8 cellular contexts compared by ENCODE assay signal in genomic region chr10:124740374-124741280, GRCh38. TPM values are rescaled to one million over a fixed set of nuclear protein-coding genes. Genes with fewer than 3 reads are reported as not detected.
DNase-seq lines count a peak whose midpoint lies in the region; ATAC-seq and TF ChIP-seq lines count a peak whose summit lies in the region.

No MANE protein-coding gene starts in this region.

- H3K9me3 Mint-ChIP-seq in activated naive CD4-positive, alpha-beta T cell treated with anti-CD3 and anti-CD28 coated beads for 36 hours, result no peaks in the 10 kb centered on the region
- H3K9me3 Mint-ChIP-seq in WTC11, result no peaks in the 10 kb centered on the region

- H3K36me3 Mint-ChIP-seq in activated naive CD4-positive, alpha-beta T cell treated with anti-CD3 and anti-CD28 coated beads for 36 hours (ENCODE audit: low read depth), result peaks cover 1% of the 10 kb centered on the region
- H3K36me3 Mint-ChIP-seq in WTC11, result no peaks in the 10 kb centered on the region

- peak; percentile 56 for DNase-seq in activated naive CD4-positive, alpha-beta T cell treated with anti-CD3 and anti-CD28 coated beads for 36 hours
- DNase-seq in activated naive CD4-positive, alpha-beta T cell treated with Interleukin-2 at 50 U/mL for 16 hours, result no peak
- DNase-seq in WTC11 (ENCODE audit: low spot score), result no peak
- peak; percentile 87 for DNase-seq in globus pallidus (ENCODE audit: low spot score)
- DNase-seq in posterior cingulate gyrus, result peak in 7 of 10 donors; percentile 59 to 94 (median 69)
- DNase-seq in NCI-H1436 (lab: John Stamatoyannopoulos, UW), result no peak
- DNase-seq in COLO829 (ENCODE audit: low spot score), result no peak

- CTCF ChIA-PET in activated naive CD4-positive, alpha-beta T cell treated with anti-CD3 and anti-CD28 coated beads for 36 hours (lab: Charles Lee), result interaction anchor here (0.8 to 5.2 kb wide), 42 partner anchors 8 to 246 kb away, joined by 3 to 138 read pairs (median 6); partner anchors contain the start of gene ABRAXAS2
- CTCF ChIA-PET in WTC11 (lab: Charles Lee), result interaction anchor here (0.5 to 4.9 kb wide), 60 partner anchors 8 to 1806 kb away, joined by 3 to 57 read pairs (median 6); partner anchors contain the start of genes EEF1AKMT2, LHPP and OAT

- H3K4me1 Mint-ChIP-seq in activated naive CD4-positive, alpha-beta T cell treated with anti-CD3 and anti-CD28 coated beads for 36 hours (ENCODE audit: low read depth), result peaks cover 75% of the 10 kb centered on the region
- peaks cover 75% of the 10 kb centered on the region for H3K4me1 Mint-ChIP-seq in WTC11

- peak overlapping the region; percentile 52 for H3K4me3 Mint-ChIP-seq in activated naive CD4-positive, alpha-beta T cell treated with anti-CD3 and anti-CD28 coated beads for 36 hours
- H3K4me3 Mint-ChIP-seq in WTC11, result peak overlapping the region; percentile 50

- peaks cover 2% of the 10 kb centered on the region for H3K27me3 Mint-ChIP-seq in activated naive CD4-positive, alpha-beta T cell treated with anti-CD3 and anti-CD28 coated beads for 36 hours (ENCODE audit: low read depth)
- peaks cover 19% of the 10 kb centered on the region for H3K27me3 Mint-ChIP-seq in WTC11 (ENCODE audit: low read depth)

- intact Hi-C loops in activated naive CD4-positive, alpha-beta T cell treated with anti-CD3 and anti-CD28 coated beads for 36 hours (cut with micrococcal nuclease), result loop anchor here (1.0 to 5.0 kb wide), 14 partner anchors 7 to 743 kb away; partner anchors contain the start of gene LHPP
- intact Hi-C loops in posterior cingulate gyrus (cut with DNase I), result loop anchor here (2.0 to 10.0 kb wide), 5 partner anchors 16 to 108 kb away; partner anchors contain the start of gene EEF1AKMT2

- TF ChIP-seq CTCF in WTC11 (IDR thresholded peaks at IDR 0.05), result no peak

- peak overlapping the region; percentile 68 for H3K27ac Mint-ChIP-seq in activated naive CD4-positive, alpha-beta T cell treated with anti-CD3 and anti-CD28 coated beads for 36 hours
- H3K27ac Mint-ChIP-seq in WTC11, result peak overlapping the region; percentile 24

- ATAC-seq in HG03354 (IDR thresholded peaks at IDR 0.05; ENCODE audit: poor library complexity, severe bottlenecking, unreplicated experiment), result peak; percentile 23
- ATAC-seq in WTC11, result no peak

- POLR2A ChIA-PET in WTC11 (lab: Charles Lee), result interaction anchor here (0.8 to 1.2 kb wide), 2 partner anchors 64 to 321 kb away, joined by 3 to 4 read pairs; no protein-coding TSS in a partner anchor

TF ChIP-seq in WTC11, 78 proteins besides CTCF, POLR2A, EP300 and RAD21:
- TF ChIP-seq MAX (CRISPR knock-in tag; IDR thresholded peaks at IDR 0.05) (peak; percentile 58; the same call in 1 of the 2 replicates), FOXJ3 (CRISPR knock-in tag; IDR thresholded peaks at IDR 0.05; ENCODE audit: borderline replicate concordance) (no peak), FOXK1 (CRISPR knock-in tag; IDR thresholded peaks at IDR 0.05) (0 out of 2 replicates have a peak, but pooled peaks have one; percentile 16)

RNA-seq across cellular contexts. Expression of gene FAM53B, which starts 3.6 kb away (rescaled TPM):
- total RNA-seq in activated naive CD4-positive, alpha-beta T cell treated with anti-CD3 and anti-CD28 coated beads for 36 hours, result 10 to 100 TPM; 11.8 to 11.9 TPM
- total RNA-seq in WTC11 (2021), result 18.7 to 21.3 TPM (median 19.9 TPM) in 3 replicates

RNA-seq across cellular contexts. Expression of gene EEF1AKMT2, which starts 51.1 kb away (rescaled TPM):
- total RNA-seq in activated naive CD4-positive, alpha-beta T cell treated with anti-CD3 and anti-CD28 coated beads for 36 hours, result 10 to 100 TPM; 22.5 to 25.5 TPM
- total RNA-seq in WTC11 (2021), result 21.6 to 26.4 TPM (median 25.7 TPM) in 3 replicates

Comparison
In these comparisons a context has a peak if more than half of its experiments do, and no peak if none do; other contexts are left out.
1. DNase-seq: peak in activated naive CD4-positive, alpha-beta T cell treated with anti-CD3 and anti-CD28 coated beads for 36 hours (single experiment), globus pallidus (single experiment) and posterior cingulate gyrus (7 of 10); none in activated naive CD4-positive, alpha-beta T cell treated with Interleukin-2 at 50 U/mL for 16 hours (single experiment), WTC11 (single experiment), NCI-H1436 (single experiment) and COLO829 (single experiment).